ENCODE assay signal across 8 cellular contexts in genomic region chr15:98865397-98866339, GRCh38.
DNase-seq lines count a peak whose midpoint lies in the region; ATAC-seq, FAIRE-seq and TF ChIP-seq lines count a peak whose summit lies in the region.

No MANE protein-coding gene starts in this region.

- no peaks in the 10 kb centered on the region for H3K9me3 ChIP-seq in CD8-positive, alpha-beta T cell (ENCODE audit: low read length)

- intact Hi-C loops in CD8-positive, alpha-beta T cell (cut with DNase I, micrococcal nuclease) = loop anchor here in 1 of 2 experiments (10.0 kb wide), 1 partner anchor 699 kb away; the partner anchor contains the start of gene MEF2A
- intact Hi-C loops in activated naive CD4-positive, alpha-beta T cell treated with anti-CD3 and anti-CD28 coated beads for 36 hours (cut with micrococcal nuclease) = no loop called here
- intact Hi-C loops in posterior vena cava (cut with DNase I) = no loop called here

- H3K9me3 Mint-ChIP-seq in CD8-positive, alpha-beta T cell = no peaks in the 10 kb centered on the region
- no peaks in the 10 kb centered on the region for H3K9me3 Mint-ChIP-seq in activated naive CD4-positive, alpha-beta T cell treated with anti-CD3 and anti-CD28 coated beads for 36 hours
- H3K9me3 Mint-ChIP-seq in glutamatergic neuron (ENCODE audit: unreplicated experiment) = peaks cover 16% of the 10 kb centered on the region

- H3K4me1 ChIP-seq in CD8-positive, alpha-beta T cell (ENCODE audit: insufficient read depth, low read length) = peaks cover 20% of the 10 kb centered on the region

- FAIRE-seq in urothelium cell line (lab: Jason Lieb, UNC) = no peak

- DNase-seq in CD8-positive, alpha-beta T cell = peak; percentile 34 to 76 (median 68)
- peak; percentile 49 for DNase-seq in HPDE6-E6E7 (ENCODE audit: extremely low spot score)
- DNase-seq in SK-N-DZ (ENCODE audit: low spot score) = peak; percentile 72
- peak; percentile 71 for DNase-seq in activated naive CD4-positive, alpha-beta T cell treated with anti-CD3 and anti-CD28 coated beads for 36 hours
- DNase-seq in glutamatergic neuron = peak; percentile 91
- peak; percentile 95 for DNase-seq in posterior vena cava (ENCODE audit: low spot score)
- peak; percentile 65 for DNase-seq in urothelium cell line (ENCODE audit: low spot score)

- H3K36me3 ChIP-seq in CD8-positive, alpha-beta T cell (ENCODE audit: insufficient read depth, low read length) = no peaks in the 10 kb centered on the region

- peaks cover 12% of the 10 kb centered on the region for H3K36me3 Mint-ChIP-seq in CD8-positive, alpha-beta T cell
- no peaks in the 10 kb centered on the region for H3K36me3 Mint-ChIP-seq in activated naive CD4-positive, alpha-beta T cell treated with anti-CD3 and anti-CD28 coated beads for 36 hours (ENCODE audit: low read depth)
- H3K36me3 Mint-ChIP-seq in glutamatergic neuron (ENCODE audit: unreplicated experiment) = peaks cover 3% of the 10 kb centered on the region

- H3K4me1 Mint-ChIP-seq in CD8-positive, alpha-beta T cell (ENCODE audit: low read depth) = peaks cover 35% of the 10 kb centered on the region
- H3K4me1 Mint-ChIP-seq in activated naive CD4-positive, alpha-beta T cell treated with anti-CD3 and anti-CD28 coated beads for 36 hours (ENCODE audit: low read depth) = peaks cover 46% of the 10 kb centered on the region
- H3K4me1 Mint-ChIP-seq in glutamatergic neuron (ENCODE audit: low read depth, unreplicated experiment) = peaks cover 30% of the 10 kb centered on the region

- H3K27me3 Mint-ChIP-seq in CD8-positive, alpha-beta T cell (ENCODE audit: low read depth) = no peaks in the 10 kb centered on the region
- no peaks in the 10 kb centered on the region for H3K27me3 Mint-ChIP-seq in activated naive CD4-positive, alpha-beta T cell treated with anti-CD3 and anti-CD28 coated beads for 36 hours (ENCODE audit: low read depth)
- H3K27me3 Mint-ChIP-seq in glutamatergic neuron (ENCODE audit: unreplicated experiment) = peaks cover 1% of the 10 kb centered on the region

- POLR2A ChIA-PET in CD8-positive, alpha-beta T cell (lab: Charles Lee) = interaction anchor here (0.6 kb wide), 1 partner anchor 15 kb away, joined by 3 read pairs; no protein-coding TSS in a partner anchor

- peak overlapping the region; percentile 58 for H3K4me3 ChIP-seq in CD8-positive, alpha-beta T cell (ENCODE audit: low read depth, low read length)

- peak overlapping the region; percentile 90 for H3K27ac Mint-ChIP-seq in CD8-positive, alpha-beta T cell
- H3K27ac Mint-ChIP-seq in activated naive CD4-positive, alpha-beta T cell treated with anti-CD3 and anti-CD28 coated beads for 36 hours = peak overlapping the region; percentile 85
- H3K27ac Mint-ChIP-seq in glutamatergic neuron (ENCODE audit: unreplicated experiment) = peak overlapping the region; percentile 97

- H3K27me3 ChIP-seq in CD8-positive, alpha-beta T cell (ENCODE audit: insufficient read depth, low read length) = no peaks in the 10 kb centered on the region

- TF ChIP-seq CTCF in CD8-positive, alpha-beta T cell (IDR thresholded peaks at IDR 0.05) = no peak
- no peak for TF ChIP-seq CTCF in glutamatergic neuron (IDR thresholded peaks at IDR 0.05; ENCODE audit: partially characterized antibody, unreplicated experiment)

- CTCF ChIA-PET in CD8-positive, alpha-beta T cell (lab: Charles Lee) = interaction anchor here (0.7 kb wide), 1 partner anchor 10 kb away, joined by 3 read pairs; no protein-coding TSS in a partner anchor
- CTCF ChIA-PET in activated naive CD4-positive, alpha-beta T cell treated with anti-CD3 and anti-CD28 coated beads for 36 hours (lab: Charles Lee) = interaction anchor here (2.0 to 2.1 kb wide), 2 partner anchors 16 to 87 kb away, joined by 8 to 11 read pairs; no protein-coding TSS in a partner anchor

- peak overlapping the region; percentile 70 for H3K27ac ChIP-seq in CD8-positive, alpha-beta T cell (ENCODE audit: low read depth, low read length)

- peak overlapping the region; percentile 84 for H3K4me3 Mint-ChIP-seq in CD8-positive, alpha-beta T cell
- H3K4me3 Mint-ChIP-seq in activated naive CD4-positive, alpha-beta T cell treated with anti-CD3 and anti-CD28 coated beads for 36 hours = peak overlapping the region; percentile 69
- peak overlapping the region; percentile 92 for H3K4me3 Mint-ChIP-seq in glutamatergic neuron (ENCODE audit: unreplicated experiment)

- ATAC-seq in CD8-positive, alpha-beta T cell = peak; percentile 91
- peak; percentile 92 for ATAC-seq in GM21360 (IDR thresholded peaks at IDR 0.05; ENCODE audit: unreplicated experiment)

Comparison
In these comparisons a context has a peak if more than half of its experiments do, and no peak if none do; other contexts are left out.
1. Peak in every context shown above with its lines: DNase-seq, ATAC-seq, H3K4me3 ChIP-seq and H3K27ac ChIP-seq.